ENCODE assay signal across 8 cellular contexts in the genomic region with DNA sequence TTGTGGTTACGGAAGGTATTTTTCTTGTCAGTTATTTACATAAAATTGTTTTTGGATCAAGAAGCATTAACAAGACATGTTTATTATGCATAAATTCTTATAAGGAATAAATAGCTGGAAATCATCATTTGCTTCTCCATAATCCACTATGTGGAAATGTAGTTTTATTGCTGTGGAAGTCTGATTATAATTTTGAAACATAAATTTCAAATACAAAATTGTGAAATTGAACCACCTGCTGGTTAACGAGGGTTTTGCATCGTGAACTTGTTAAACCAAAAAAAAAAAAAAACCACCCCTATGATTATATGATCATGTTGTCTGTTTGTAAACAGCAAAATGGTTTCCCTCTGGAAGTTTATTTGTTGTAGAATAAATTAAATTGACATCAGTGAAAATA. TPM values are rescaled to one million over a fixed set of nuclear protein-coding genes. Genes with fewer than 3 reads are reported as not detected.
A peak's percentile ranks its signal among the peaks of the same experiment; 100 is the strongest.
DNase-seq lines count a peak whose midpoint lies in the region; ATAC-seq and TF ChIP-seq lines count a peak whose summit lies in the region.

No MANE protein-coding gene starts in this region.

- intact Hi-C loops in Calu3 (cut with micrococcal nuclease; ENCODE audit: unreplicated experiment): loop anchor here (5.0 kb wide), 1 partner anchor 295 kb away; no protein-coding TSS in a partner anchor

- no peak overlapping the region for H3K4me3 ChIP-seq in cardiac fibroblast (replicated peaks in 1 of 2; ENCODE audit: low read depth in 2 of 2, low read length in 2 of 2)

- H3K4me3 Mint-ChIP-seq in Calu3 (ENCODE audit: low read depth, unreplicated experiment): no peak overlapping the region
- H3K4me3 Mint-ChIP-seq in activated naive CD8-positive, alpha-beta T cell treated with anti-CD3 and anti-CD28 coated beads for 36 hours: no peak overlapping the region
- H3K4me3 Mint-ChIP-seq in activated CD8-positive, alpha-beta memory T cell treated with anti-CD3 and anti-CD28 coated beads, Interleukin-2, amount 10 ng/mL, durations not matched to agents 7 days and 5 days: no peak overlapping the region

- no peaks in the 10 kb centered on the region for H3K4me1 Mint-ChIP-seq in Calu3 (ENCODE audit: low read depth, unreplicated experiment)
- peaks cover 4% of the 10 kb centered on the region for H3K4me1 Mint-ChIP-seq in activated naive CD8-positive, alpha-beta T cell treated with anti-CD3 and anti-CD28 coated beads for 36 hours
- no peaks in the 10 kb centered on the region for H3K4me1 Mint-ChIP-seq in activated CD8-positive, alpha-beta memory T cell treated with anti-CD3 and anti-CD28 coated beads, Interleukin-2, amount 10 ng/mL, durations not matched to agents 7 days and 5 days

- peak; percentile 5 for TF ChIP-seq CTCF in Calu3 (IDR thresholded peaks at IDR 0.05; ENCODE audit: unreplicated experiment)
- TF ChIP-seq CTCF in cardiac fibroblast (IDR thresholded peaks at IDR 0.05; ENCODE audit: low read depth, low read length): peak; percentile 41

- no peak for ATAC-seq in activated CD8-positive, alpha-beta memory T cell treated with anti-CD3 and anti-CD28 coated beads, Interleukin-2, amount 10 ng/mL, durations not matched to agents 7 days and 5 days
- ATAC-seq in GM18870 (IDR thresholded peaks at IDR 0.05; ENCODE audit: unreplicated experiment) (no peak), GM21367 (IDR thresholded peaks at IDR 0.05; ENCODE audit: unreplicated experiment) (no peak)

- H3K27ac Mint-ChIP-seq in Calu3 (ENCODE audit: unreplicated experiment): no peak overlapping the region
- H3K27ac Mint-ChIP-seq in activated naive CD8-positive, alpha-beta T cell treated with anti-CD3 and anti-CD28 coated beads for 36 hours: no peak overlapping the region
- no peak overlapping the region for H3K27ac Mint-ChIP-seq in activated CD8-positive, alpha-beta memory T cell treated with anti-CD3 and anti-CD28 coated beads, Interleukin-2, amount 10 ng/mL, durations not matched to agents 7 days and 5 days

- H3K27me3 Mint-ChIP-seq in Calu3 (ENCODE audit: unreplicated experiment): no peaks in the 10 kb centered on the region
- no peaks in the 10 kb centered on the region for H3K27me3 Mint-ChIP-seq in activated naive CD8-positive, alpha-beta T cell treated with anti-CD3 and anti-CD28 coated beads for 36 hours
- H3K27me3 Mint-ChIP-seq in activated CD8-positive, alpha-beta memory T cell treated with anti-CD3 and anti-CD28 coated beads, Interleukin-2, amount 10 ng/mL, durations not matched to agents 7 days and 5 days: no peaks in the 10 kb centered on the region

- BruUV-seq in Calu3 (replicated peaks; lab: Mats Ljungman, UMichigan): no TSS peak

- DNase-seq in Calu3 (peak; percentile 4), HuH-7 (ENCODE audit: low spot score) (peak; percentile 16), cardiac fibroblast (ENCODE audit: low read depth in 2 of 2) (peak; percentile 46 to 55), myocyte (ENCODE audit: low read depth) (peak; percentile 18)
- DNase-seq in activated naive CD8-positive, alpha-beta T cell treated with anti-CD3 and anti-CD28 coated beads for 36 hours: no peak
- no peak for DNase-seq in activated CD8-positive, alpha-beta memory T cell treated with anti-CD3 and anti-CD28 coated beads, Interleukin-2, amount 10 ng/mL, durations not matched to agents 7 days and 5 days

- peaks cover 3% of the 10 kb centered on the region for H3K36me3 Mint-ChIP-seq in Calu3 (ENCODE audit: insufficient read depth, unreplicated experiment)
- H3K36me3 Mint-ChIP-seq in activated naive CD8-positive, alpha-beta T cell treated with anti-CD3 and anti-CD28 coated beads for 36 hours: peaks cover 3% of the 10 kb centered on the region
- peaks cover 18% of the 10 kb centered on the region for H3K36me3 Mint-ChIP-seq in activated CD8-positive, alpha-beta memory T cell treated with anti-CD3 and anti-CD28 coated beads, Interleukin-2, amount 10 ng/mL, durations not matched to agents 7 days and 5 days

- H3K9me3 Mint-ChIP-seq in Calu3 (ENCODE audit: low read depth, unreplicated experiment): no peaks in the 10 kb centered on the region
- no peaks in the 10 kb centered on the region for H3K9me3 Mint-ChIP-seq in activated naive CD8-positive, alpha-beta T cell treated with anti-CD3 and anti-CD28 coated beads for 36 hours
- no peaks in the 10 kb centered on the region for H3K9me3 Mint-ChIP-seq in activated CD8-positive, alpha-beta memory T cell treated with anti-CD3 and anti-CD28 coated beads, Interleukin-2, amount 10 ng/mL, durations not matched to agents 7 days and 5 days (ENCODE audit: low read depth)

- CTCF ChIA-PET in Calu3 (lab: Charles Lee): no interaction called here
- CTCF ChIA-PET in activated CD8-positive, alpha-beta memory T cell treated with anti-CD3 and anti-CD28 coated beads, Interleukin-2, amount 10 ng/mL, durations not matched to agents 7 days and 5 days (lab: Charles Lee): interaction anchor here (0.7 to 4.3 kb wide), 17 partner anchors 8 to 1698 kb away, joined by 3 to 30 read pairs (median 4); partner anchors contain the start of genes ABRAXAS2 and FAM53B

RNA-seq across cellular contexts. Expression of gene ABRAXAS2, which starts 25.9 kb away (rescaled TPM):
- 11.8 and 13.0 TPM in 2 replicates for total RNA-seq in Calu3 (2022)
- total RNA-seq in myocyte: 14.2 and 17.8 TPM in 2 replicates
- 7.2 TPM for polyA plus RNA-seq in myocyte (2012)
- 10 to 100 TPM; 20.3 to 21.1 TPM for total RNA-seq in activated naive CD8-positive, alpha-beta T cell treated with anti-CD3 and anti-CD28 coated beads for 36 hours
- 10 to 100 TPM; 13.5 to 19.0 TPM for total RNA-seq in activated CD8-positive, alpha-beta memory T cell treated with anti-CD3 and anti-CD28 coated beads, Interleukin-2, amount 10 ng/mL, durations not matched to agents 7 days and 5 days

RNA-seq across cellular contexts. Expression of gene EEF1AKMT2, which starts 35.8 kb away (rescaled TPM):
- total RNA-seq in Calu3 (2022): 13.0 and 13.2 TPM in 2 replicates
- 13.0 and 18.3 TPM in 2 replicates for total RNA-seq in myocyte
- 12.2 TPM for polyA plus RNA-seq in myocyte (2012)
- 10 to 100 TPM; 19.3 to 19.6 TPM for total RNA-seq in activated naive CD8-positive, alpha-beta T cell treated with anti-CD3 and anti-CD28 coated beads for 36 hours
- 10 to 100 TPM; 22.3 to 26.3 TPM for total RNA-seq in activated CD8-positive, alpha-beta memory T cell treated with anti-CD3 and anti-CD28 coated beads, Interleukin-2, amount 10 ng/mL, durations not matched to agents 7 days and 5 days

Comparison
In these comparisons a context has a peak if more than half of its experiments do, and no peak if none do; other contexts are left out.
1. DNase-seq: peak in Calu3 (single experiment), HuH-7 (single experiment), cardiac fibroblast (2 of 2) and myocyte (single experiment); none in activated naive CD8-positive, alpha-beta T cell treated with anti-CD3 and anti-CD28 coated beads for 36 hours (single experiment) and activated CD8-positive, alpha-beta memory T cell treated with anti-CD3 and anti-CD28 coated beads, Interleukin-2, amount 10 ng/mL, durations not matched to agents 7 days and 5 days (single experiment).